ENCODE assay signal across 8 cellular contexts in genomic region chr2:196798980-196799379, GRCh38. TPM values are rescaled to one million over a fixed set of nuclear protein-coding genes. Genes with fewer than 3 reads are reported as not detected.
DNase-seq lines count a peak whose midpoint lies in the region; ATAC-seq lines count a peak whose summit lies in the region.

No MANE protein-coding gene starts in this region.

- H3K36me3 ChIP-seq in Karpas-422 (ENCODE audit: insufficient read depth, low read length): peaks cover 24% of the 10 kb centered on the region
- peaks cover 12 to 17% of the 10 kb centered on the region in 2 donors for H3K36me3 ChIP-seq in muscle layer of duodenum (ENCODE audit: control insufficient read depth in 1 of 2, insufficient read depth in 2 of 2, low read length in 2 of 2)

- H3K9ac ChIP-seq in Karpas-422 (ENCODE audit: low read length): peak overlapping the region; percentile 79

- peaks cover 43% of the 10 kb centered on the region for H3K79me2 ChIP-seq in Karpas-422 (ENCODE audit: low read length)

- no peaks in the 10 kb centered on the region for H3K27me3 Mint-ChIP-seq in activated CD4-positive, alpha-beta T cell treated with anti-CD3 and anti-CD28 coated beads, Interleukin-2, amount 10 ng/mL, durations not matched to agents 24 days and 14 days

- no peaks in the 10 kb centered on the region for H3K9me2 ChIP-seq in Karpas-422 (replicated peaks; ENCODE audit: insufficient read depth, low read length)

- peaks cover 25% of the 10 kb centered on the region for H3K36me3 Mint-ChIP-seq in activated CD4-positive, alpha-beta T cell treated with anti-CD3 and anti-CD28 coated beads, Interleukin-2, amount 10 ng/mL, durations not matched to agents 24 days and 14 days (ENCODE audit: low read depth)

- no peaks in the 10 kb centered on the region for H3K9me3 ChIP-seq in Karpas-422 (ENCODE audit: low read length)
- H3K9me3 ChIP-seq in muscle layer of duodenum (ENCODE audit: control insufficient read depth in 1 of 2, low read length in 2 of 2): no peaks in the 10 kb centered on the region

- H3K4me1 ChIP-seq in Karpas-422 (ENCODE audit: low read length): peaks cover 27% of the 10 kb centered on the region
- H3K4me1 ChIP-seq in muscle layer of duodenum (ENCODE audit: control insufficient read depth in 1 of 2, insufficient read depth in 2 of 2, low read length in 2 of 2): peaks cover 3 to 24% of the 10 kb centered on the region in 2 donors

- in situ Hi-C loops in ACHN (cut with HindIII; ENCODE audit: low pct_ligation_motif_present, low pct_unique_long_range_greater_than_20kb, low sequenced_read_pairs): no loop called here

- peaks cover 4% of the 10 kb centered on the region for H3K9me3 Mint-ChIP-seq in activated CD4-positive, alpha-beta T cell treated with anti-CD3 and anti-CD28 coated beads, Interleukin-2, amount 10 ng/mL, durations not matched to agents 24 days and 14 days

- H3K27ac ChIP-seq in Karpas-422 (ENCODE audit: low read length) (peak overlapping the region; percentile 12; the same call in 1 of the 2 replicates), cingulate gyrus (ENCODE audit: low read depth, low read length) (peak overlapping the region; percentile 75), muscle layer of duodenum (ENCODE audit: low read length) (peak overlapping the region; percentile 91)

- peak; percentile 61 for DNase-seq in activated CD4-positive, alpha-beta T cell treated with anti-CD3 and anti-CD28 coated beads, Interleukin-2, amount 10 ng/mL, durations not matched to agents 24 days and 14 days
- DNase-seq in activated CD4-positive, alpha-beta T cell treated with anti-CD3 and anti-CD28 coated beads, Interleukin-2, amount 50 U/mL, for 1 hour: no peak
- DNase-seq in Karpas-422 (peak; percentile 52), anterior cingulate cortex (lab: John Stamatoyannopoulos, UW) (no peak), ACHN (no peak)

- peaks cover 27% of the 10 kb centered on the region for H3K4me1 Mint-ChIP-seq in activated CD4-positive, alpha-beta T cell treated with anti-CD3 and anti-CD28 coated beads, Interleukin-2, amount 10 ng/mL, durations not matched to agents 24 days and 14 days

- H4K20me1 ChIP-seq in Karpas-422 (ENCODE audit: insufficient read depth, low read depth, low read length): no peaks in the 10 kb centered on the region

- H3K27me3 ChIP-seq in Karpas-422 (ENCODE audit: low read length) (no peaks in the 10 kb centered on the region), muscle layer of duodenum (ENCODE audit: low read depth, low read length) (no peaks in the 10 kb centered on the region)

- H3K27ac Mint-ChIP-seq in activated CD4-positive, alpha-beta T cell treated with anti-CD3 and anti-CD28 coated beads, Interleukin-2, amount 10 ng/mL, durations not matched to agents 24 days and 14 days: peak overlapping the region; percentile 96

- H3K4me3 ChIP-seq in Karpas-422 (ENCODE audit: low read length) (peak overlapping the region; percentile 81), muscle layer of duodenum (ENCODE audit: low read depth in 1 of 2, low read length in 2 of 2) (peak overlapping the region; percentile 79 to 98)

- intact Hi-C loops in activated CD4-positive, alpha-beta T cell treated with anti-CD3 and anti-CD28 coated beads, Interleukin-2, amount 10 ng/mL, durations not matched to agents 24 days and 14 days (cut with micrococcal nuclease): loop anchor here (1.0 to 2.0 kb wide), 3 partner anchors 128 to 163 kb away; partner anchors contain the start of genes CCDC150 and PGAP1

- ATAC-seq in HG02885 (IDR thresholded peaks at IDR 0.05; ENCODE audit: poor library complexity, unreplicated experiment): no peak

- peak overlapping the region; percentile 90 for H3K4me3 Mint-ChIP-seq in activated CD4-positive, alpha-beta T cell treated with anti-CD3 and anti-CD28 coated beads, Interleukin-2, amount 10 ng/mL, durations not matched to agents 24 days and 14 days

- peak overlapping the region; percentile 76 for H3K4me2 ChIP-seq in Karpas-422 (ENCODE audit: low read depth, low read length, poor library complexity, severe bottlenecking)

- H2AFZ ChIP-seq in Karpas-422 (ENCODE audit: low read length): peak overlapping the region; percentile 58; the same call in 1 of the 2 replicates

RNA-seq across cellular contexts. Expression of gene GTF3C3, which starts 0.5 kb away (rescaled TPM):
- 78.5 and 83.2 TPM in 2 replicates for total RNA-seq in activated CD4-positive, alpha-beta T cell treated with anti-CD3 and anti-CD28 coated beads, Interleukin-2, amount 10 ng/mL, durations not matched to agents 24 days and 14 days
- 34.8 and 99.0 TPM in 2 replicates for total RNA-seq in Karpas-422 (2014; rRNA removed; shearing (Covaris generic); ENCODE audit: low replicate concordance)

RNA-seq across cellular contexts. Expression of gene C2orf66, which starts 10.2 kb away (rescaled TPM):
- 0.17 and 0.33 TPM in 2 replicates for total RNA-seq in activated CD4-positive, alpha-beta T cell treated with anti-CD3 and anti-CD28 coated beads, Interleukin-2, amount 10 ng/mL, durations not matched to agents 24 days and 14 days
- total RNA-seq in Karpas-422 (2014; rRNA removed; shearing (Covaris generic); ENCODE audit: low replicate concordance): not detected in 2 replicates

Comparison
In these comparisons a context has a peak if more than half of its experiments do, and no peak if none do; other contexts are left out.
1. DNase-seq: peak in activated CD4-positive, alpha-beta T cell treated with anti-CD3 and anti-CD28 coated beads, Interleukin-2, amount 10 ng/mL, durations not matched to agents 24 days and 14 days (single experiment) and Karpas-422 (single experiment); none in activated CD4-positive, alpha-beta T cell treated with anti-CD3 and anti-CD28 coated beads, Interleukin-2, amount 50 U/mL, for 1 hour (single experiment), anterior cingulate cortex (0 of 58) and ACHN (single experiment).
2. H3K27ac ChIP-seq: peak in every context shown above with its lines; median percentile 91 in muscle layer of duodenum; 75 in cingulate gyrus; 12 in Karpas-422.